In genomic region chr13:65642301-65642700, GRCh38 we compare ENCODE assay signal across 28 cellular contexts.
"Had no signal": no experiment of that assay in that cellular context is flagged by ENCODE, and none has a peak within 500 bp of the region (broad histone marks: within the 10 kb centered on the region; RNA-seq: fewer than 3 reads in every experiment).

No MANE protein-coding gene starts in this region.

- H3K27me3 Mint-ChIP-seq: activated CD8-positive, alpha-beta T cell treated with anti-CD3 and anti-CD28 coated beads for 36 hours; activated naive CD8-positive, alpha-beta T cell treated with anti-CD3 and anti-CD28 coated beads, Interleukin-2, amount 50 U/mL, for 24 hours; T-cell had no signal

- H3K9me3 Mint-ChIP-seq: activated CD8-positive, alpha-beta T cell treated with anti-CD3 and anti-CD28 coated beads for 36 hours; activated naive CD8-positive, alpha-beta T cell treated with anti-CD3 and anti-CD28 coated beads, Interleukin-2, amount 50 U/mL, for 24 hours; activated T-helper 1 cell treated with anti-CD3 and anti-CD28 coated beads, Interleukin-12 subunit alpha, Interleukin-12 subunit beta, Interleukin-2, Interleukin-4 antibody, amounts not matched to agents 30 ng/mL and 10 ng/mL and 1 ng/mL, durations not matched to agents 14 hours and 24 hours and 36 hours had no signal

- ATAC-seq: activated CD8-positive, alpha-beta T cell treated with anti-CD3 and anti-CD28 coated beads for 36 hours; activated naive CD4-positive, alpha-beta T cell treated with anti-CD3 and anti-CD28 coated beads, Interleukin-2, amount 50 U/mL, for 72 hours; activated naive CD8-positive, alpha-beta T cell treated with anti-CD3 and anti-CD28 coated beads, Interleukin-2, amount 50 U/mL, for 24 hours; body of pancreas; T-cell had no signal

- FAIRE-seq: bronchial epithelial cell had no signal

- H3K4me2 ChIP-seq: PC-9 had no signal

- H3K36me3 ChIP-seq: ascending aorta had no signal

- H3K4me1 Mint-ChIP-seq: activated naive CD8-positive, alpha-beta T cell treated with anti-CD3 and anti-CD28 coated beads, Interleukin-2, amount 50 U/mL, for 24 hours; T-cell had no signal

- H3K4me1 ChIP-seq: ascending aorta, body of pancreas had no signal

- H3K27ac Mint-ChIP-seq: activated CD8-positive, alpha-beta T cell treated with anti-CD3 and anti-CD28 coated beads for 36 hours; activated naive CD4-positive, alpha-beta T cell treated with anti-CD3 and anti-CD28 coated beads, Interleukin-2, amount 50 U/mL, for 72 hours; activated naive CD8-positive, alpha-beta T cell treated with anti-CD3 and anti-CD28 coated beads, Interleukin-2, amount 50 U/mL, for 24 hours; activated T-helper 1 cell treated with anti-CD3 and anti-CD28 coated beads, Interleukin-12 subunit alpha, Interleukin-12 subunit beta, Interleukin-2, Interleukin-4 antibody, amounts not matched to agents 30 ng/mL and 10 ng/mL and 1 ng/mL, durations not matched to agents 14 hours and 24 hours and 36 hours; T-cell had no signal

- H3K36me3 Mint-ChIP-seq: activated naive CD4-positive, alpha-beta T cell treated with anti-CD3 and anti-CD28 coated beads, Interleukin-2, amount 50 U/mL, for 72 hours; T-cell had no signal

- H3K4me3 ChIP-seq: ascending aorta, body of pancreas, PC-9 had no signal

- DNase-seq: activated CD4-positive, CD25-positive, alpha-beta regulatory T cell; activated CD8-positive, alpha-beta memory T cell treated with anti-CD3 and anti-CD28 coated beads, Interleukin-2, amount 50 U/mL, for 48 hours; activated CD8-positive, alpha-beta T cell treated with anti-CD3 and anti-CD28 coated beads for 36 hours; activated effector memory CD4-positive, alpha-beta T cell treated with Interleukin-2 at 50 U/mL for 16 hours; activated naive CD4-positive, alpha-beta T cell treated with Interleukin-2 at 50 U/mL for 16 hours; activated naive CD8-positive, alpha-beta T cell treated with anti-CD3 and anti-CD28 coated beads, Interleukin-2, amount 50 U/mL, for 24 hours; activated T-cell treated with anti-CD3 and anti-CD28 coated beads, Interleukin-2, amount 50 U/mL, for 1 hour; amniotic stem cell; body of pancreas; central memory CD4-positive, alpha-beta T cell; Kasumi-1; NCI-H1048; NCI-H1417; NCI-H1930; NCI-H2107; NCI-H2171 treated with DMSO at 0.1 percent for 48 hours; NCI-H345; NCI-H510A; NCI-H526 treated with DMSO at 0.1 percent for 48 hours; NCI-H82; PC-9; SIG-M5; T-cell had no signal

- H3K27ac ChIP-seq: ascending aorta, body of pancreas, PC-9, VCaP had no signal

- H3K9me3 ChIP-seq: ascending aorta, body of pancreas had no signal

- H3K27me3 ChIP-seq: ascending aorta, body of pancreas had no signal

- H3K4me3 Mint-ChIP-seq: activated CD8-positive, alpha-beta T cell treated with anti-CD3 and anti-CD28 coated beads for 36 hours; activated naive CD8-positive, alpha-beta T cell treated with anti-CD3 and anti-CD28 coated beads, Interleukin-2, amount 50 U/mL, for 24 hours; activated T-helper 1 cell treated with anti-CD3 and anti-CD28 coated beads, Interleukin-12 subunit alpha, Interleukin-12 subunit beta, Interleukin-2, Interleukin-4 antibody, amounts not matched to agents 30 ng/mL and 10 ng/mL and 1 ng/mL, durations not matched to agents 14 hours and 24 hours and 36 hours; T-cell had no signal
